9 cellular contexts compared by ENCODE assay signal in genomic region chr17:65455972-65456343, GRCh38.
DNase-seq lines count a peak whose midpoint lies in the region; ATAC-seq, FAIRE-seq and TF ChIP-seq lines count a peak whose summit lies in the region.
"Had no signal": no experiment of that assay in that cellular context is flagged by ENCODE, and none has a peak within 500 bp of the region (broad histone marks: within the 10 kb centered on the region; RNA-seq: fewer than 3 reads in every experiment).

No MANE protein-coding gene starts in this region.

- no peak for FAIRE-seq in RCC 7860 (lab: Jason Lieb, UNC)

- POLR2A ChIA-PET in BJ (lab: Charles Lee): no interaction called here

- H3K27me3 ChIP-seq in BJ (ENCODE audit: control insufficient read depth, insufficient read depth, low read length): peaks cover 3% of the 10 kb centered on the region; the same call in 1 of the 2 replicates
- no peaks in the 10 kb centered on the region for H3K27me3 ChIP-seq in Loucy (ENCODE audit: insufficient read depth, low read length, poor library complexity, severe bottlenecking)

- TF ChIP-seq CTCF in BJ (IDR thresholded peaks at IDR 0.05; ENCODE audit: insufficient read depth, low read depth, low read length) (peak; percentile 47), Loucy (conservative IDR thresholded peaks at IDR 0.05; ENCODE audit: low read length) (peak; percentile 55), cardiac fibroblast (IDR thresholded peaks at IDR 0.05; ENCODE audit: low read depth, low read length) (peak; percentile 17)

- no peaks in the 10 kb centered on the region for H3K36me3 ChIP-seq in BJ (ENCODE audit: control insufficient read depth, insufficient read depth, low read length)
- H3K36me3 ChIP-seq in Loucy (ENCODE audit: insufficient read depth, low read length): no peaks in the 10 kb centered on the region

- H3K4me1 ChIP-seq in Loucy (ENCODE audit: insufficient read depth, low read length, poor library complexity, severe bottlenecking): no peaks in the 10 kb centered on the region

- no peak overlapping the region for H3K4me2 ChIP-seq in Loucy (ENCODE audit: low read depth, low read length, poor library complexity, severe bottlenecking)

- no peaks in the 10 kb centered on the region for H4K20me1 ChIP-seq in Loucy (ENCODE audit: insufficient read depth, low read length, poor library complexity, severe bottlenecking)

- DNase-seq in BJ (ENCODE audit: low read depth) (no peak), cardiac fibroblast (ENCODE audit: low read depth in 2 of 2) (peak; percentile 21 to 64), medulla oblongata (ENCODE audit: extremely low spot score) (peak; percentile 47), GF-D8 (lab: John Stamatoyannopoulos, UW) (no peak), OCI-M1 (lab: John Stamatoyannopoulos, UW) (no peak), RCC 7860 (ENCODE audit: low spot score) (no peak)

- no peak overlapping the region for H2AFZ ChIP-seq in Loucy (ENCODE audit: low read length)

- H3K79me2 ChIP-seq in Loucy (ENCODE audit: insufficient read depth, low read length): no peaks in the 10 kb centered on the region

- no peaks in the 10 kb centered on the region for H3K9me2 ChIP-seq in Loucy (replicated peaks; ENCODE audit: low read depth, low read length)

- ATAC-seq in GM21515 (IDR thresholded peaks at IDR 0.05; ENCODE audit: unreplicated experiment): no peak

- H3F3A ChIP-seq in Loucy (ENCODE audit: low read depth): no peaks in the 10 kb centered on the region

- H3K4me3 ChIP-seq in BJ (ENCODE audit: low read depth, low read length) (no peak overlapping the region), Loucy (ENCODE audit: low read length, poor library complexity, severe bottlenecking) (no peak overlapping the region), cardiac fibroblast (replicated peaks in 1 of 2; ENCODE audit: low read depth in 2 of 2, low read length in 2 of 2) (no peak overlapping the region)
- H3K4me3 ChIP-seq: coronary artery had no signal

- H3K9ac ChIP-seq in Loucy (ENCODE audit: low read depth, low read length, poor library complexity, severe bottlenecking): no peak overlapping the region

- no peaks in the 10 kb centered on the region for H3K9me3 ChIP-seq in Loucy (ENCODE audit: insufficient read depth, low read depth, low read length)

- CTCF ChIA-PET in BJ (lab: Yijun Ruan, JAX): interaction anchor here (0.7 to 2.8 kb wide), 6 partner anchors 13 to 710 kb away, joined by 3 to 13 read pairs (median 3); no protein-coding TSS in a partner anchor

Comparison
In these comparisons a context has a peak if more than half of its experiments do, and no peak if none do; other contexts are left out.
1. DNase-seq: peak in cardiac fibroblast (2 of 2) and medulla oblongata (single experiment); none in BJ (single experiment), GF-D8 (single experiment), OCI-M1 (single experiment) and RCC 7860 (single experiment).
2. Peak in every context shown above with its lines, with median percentiles within 50 percentile points of each other: CTCF ChIP-seq.